16 cellular contexts compared by ENCODE assay signal in genomic region chr19:15436012-15436825, GRCh38. TPM values are rescaled to one million over a fixed set of nuclear protein-coding genes. Genes with fewer than 3 reads are reported as not detected.
"Had no signal": no experiment of that assay in that cellular context is flagged by ENCODE, and none has a peak within 500 bp of the region (broad histone marks: within the 10 kb centered on the region; RNA-seq: fewer than 3 reads in every experiment).

No MANE protein-coding gene starts in this region.

- H3K27ac ChIP-seq: coronary artery, gastrocnemius medialis, left lung, neutrophil, transverse colon, VCaP had no signal

- H3K9me3 Mint-ChIP-seq: activated CD4-positive, alpha-beta T cell treated with anti-CD3 and anti-CD28 coated beads, Interleukin-2, amount 10 ng/mL, durations not matched to agents 7 days and 5 days; activated naive CD4-positive, alpha-beta T cell treated with anti-CD3 and anti-CD28 coated beads, Interleukin-2, amount 10 ng/mL, durations not matched to agents 7 days and 5 days had no signal

- H3K36me3 ChIP-seq: transverse colon had no signal

- H3K27me3 Mint-ChIP-seq: activated CD4-positive, alpha-beta T cell treated with anti-CD3 and anti-CD28 coated beads, Interleukin-2, amount 10 ng/mL, durations not matched to agents 7 days and 5 days; activated naive CD4-positive, alpha-beta T cell treated with anti-CD3 and anti-CD28 coated beads, Interleukin-2, amount 10 ng/mL, durations not matched to agents 7 days and 5 days had no signal

- H3K4me3 ChIP-seq: body of pancreas, coronary artery, gastrocnemius medialis, left lung, skin epidermis, transverse colon had no signal

- H3K9me3 ChIP-seq: body of pancreas, gastrocnemius medialis, left lung, neutrophil, transverse colon had no signal

- H3K27me3 ChIP-seq: body of pancreas, gastrocnemius medialis, left lung, neutrophil, transverse colon had no signal

- H3K27ac Mint-ChIP-seq: activated CD4-positive, alpha-beta T cell treated with anti-CD3 and anti-CD28 coated beads, Interleukin-2, amount 10 ng/mL, durations not matched to agents 7 days and 5 days; activated naive CD4-positive, alpha-beta T cell treated with anti-CD3 and anti-CD28 coated beads, Interleukin-2, amount 10 ng/mL, durations not matched to agents 7 days and 5 days had no signal

- DNase-seq: activated CD4-positive, alpha-beta T cell treated with anti-CD3 and anti-CD28 coated beads, Interleukin-2, amount 10 ng/mL, durations not matched to agents 7 days and 5 days; activated naive CD4-positive, alpha-beta T cell treated with anti-CD3 and anti-CD28 coated beads, Interleukin-2, amount 10 ng/mL, durations not matched to agents 7 days and 5 days; body of pancreas; central memory CD4-positive, alpha-beta T cell; effector CD4-positive, alpha-beta T cell; gastrocnemius medialis; left lung; mesendoderm; T1000; transverse colon had no signal

- H3K36me3 Mint-ChIP-seq: activated naive CD4-positive, alpha-beta T cell treated with anti-CD3 and anti-CD28 coated beads, Interleukin-2, amount 10 ng/mL, durations not matched to agents 7 days and 5 days had no signal

- H3K4me3 Mint-ChIP-seq: activated CD4-positive, alpha-beta T cell treated with anti-CD3 and anti-CD28 coated beads, Interleukin-2, amount 10 ng/mL, durations not matched to agents 7 days and 5 days; activated naive CD4-positive, alpha-beta T cell treated with anti-CD3 and anti-CD28 coated beads, Interleukin-2, amount 10 ng/mL, durations not matched to agents 7 days and 5 days had no signal

- ATAC-seq: body of pancreas, gastrocnemius medialis, left lung had no signal

RNA-seq across cellular contexts. Expression of gene RASAL3, which starts 28.1 kb away (rescaled TPM):
- total RNA-seq: fibroblast of lung had no signal
- polyA plus RNA-seq: fibroblast of lung, keratinocyte had no signal

RNA-seq across cellular contexts. Expression of gene PGLYRP2, which starts 43.1 kb away (rescaled TPM):
- total RNA-seq: body of pancreas, fibroblast of lung, gastrocnemius medialis, left lung, transverse colon had no signal
- polyA plus RNA-seq: fibroblast of lung, keratinocyte had no signal
